1 cellular context compared by ENCODE assay signal in the genomic region with DNA sequence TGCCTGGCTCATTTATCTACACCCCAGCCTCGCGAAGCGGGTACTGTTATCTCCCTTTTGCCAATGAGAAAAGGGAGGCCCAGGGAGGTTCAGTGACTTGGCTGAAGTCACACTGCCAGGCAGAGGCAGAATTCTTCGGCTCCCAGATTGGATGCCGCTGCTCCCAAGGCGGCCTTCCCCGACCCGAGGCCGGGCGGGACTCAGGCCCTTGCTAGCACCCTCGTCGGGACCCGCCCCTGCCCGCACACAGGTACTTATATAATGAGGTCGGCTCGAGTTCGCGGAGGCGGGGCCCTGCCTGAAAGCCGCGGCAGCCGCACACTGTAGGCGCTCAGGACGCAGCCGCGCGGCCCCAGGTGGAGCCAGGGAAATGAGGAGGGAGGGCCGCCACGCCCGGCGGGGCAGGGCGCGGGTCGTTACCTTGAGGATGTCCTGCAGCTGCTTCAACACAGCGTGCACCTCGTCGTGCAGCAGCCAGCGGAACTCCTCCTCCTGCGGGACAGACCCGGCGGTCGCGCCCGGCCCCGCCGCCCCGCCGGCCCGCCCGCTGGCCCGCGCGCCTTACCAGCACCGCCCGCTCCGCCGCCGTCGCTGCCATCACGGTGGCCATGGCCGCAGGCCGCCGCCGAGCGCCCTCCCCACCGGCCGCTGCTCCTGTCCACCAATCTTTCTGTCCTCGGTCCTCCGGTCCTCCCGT.
A peak's percentile ranks its signal among the peaks of the same experiment; 100 is the strongest.
TF ChIP-seq lines count a peak whose summit lies in the region.

Gene ROGDI, minus strand, starts transcription at position 672 of the 697 bp plus-strand sequence. Its CDS starts 62 bp downstream, at position 610.

TF ChIP-seq in HepG2, 621 proteins besides CTCF, POLR2A, EP300 and RAD21 (continued from another document and continues in another):
- peak; percentile 49; the same call in 1 of the 2 replicates for TF ChIP-seq TFDP2 (CRISPR knock-in tag; IDR thresholded peaks at IDR 0.05)
- no peak for TF ChIP-seq AGO1 (IDR thresholded peaks at IDR 0.05; ENCODE audit: low read depth, low read length, poor library complexity, severe bottlenecking)
- TF ChIP-seq AGO2 (optimal IDR thresholded peaks at IDR 0.05; ENCODE audit: low read depth, low read length) = no peak
- TF ChIP-seq NR2C2 (CRISPR knock-in tag; IDR thresholded peaks at IDR 0.05; ENCODE audit: borderline replicate concordance) = no peak; the same call in 1 of the 2 replicates
- no peak for TF ChIP-seq ZNF326 (CRISPR knock-in tag; IDR thresholded peaks at IDR 0.05; ENCODE audit: borderline replicate concordance)
- peak; percentile 24; the same call in 1 of the 2 replicates for TF ChIP-seq NR2F6 (IDR thresholded peaks at IDR 0.05)
- TF ChIP-seq NR2F6 (CRISPR knock-in tag; IDR thresholded peaks at IDR 0.05) = peak; percentile 71
- no peak for TF ChIP-seq POLR2AphosphoS2 (IDR thresholded peaks at IDR 0.05; ENCODE audit: low read depth, low read length)
- TF ChIP-seq TOE1 (CRISPR knock-in tag; IDR thresholded peaks at IDR 0.05) = no peak
- no peak for TF ChIP-seq ZNF672 (CRISPR knock-in tag; IDR thresholded peaks at IDR 0.05)
- TF ChIP-seq ZNF639 (CRISPR knock-in tag; conservative IDR thresholded peaks at IDR 0.05) = no peak; the same call in 1 of the 2 replicates
- TF ChIP-seq, protein P1, sequence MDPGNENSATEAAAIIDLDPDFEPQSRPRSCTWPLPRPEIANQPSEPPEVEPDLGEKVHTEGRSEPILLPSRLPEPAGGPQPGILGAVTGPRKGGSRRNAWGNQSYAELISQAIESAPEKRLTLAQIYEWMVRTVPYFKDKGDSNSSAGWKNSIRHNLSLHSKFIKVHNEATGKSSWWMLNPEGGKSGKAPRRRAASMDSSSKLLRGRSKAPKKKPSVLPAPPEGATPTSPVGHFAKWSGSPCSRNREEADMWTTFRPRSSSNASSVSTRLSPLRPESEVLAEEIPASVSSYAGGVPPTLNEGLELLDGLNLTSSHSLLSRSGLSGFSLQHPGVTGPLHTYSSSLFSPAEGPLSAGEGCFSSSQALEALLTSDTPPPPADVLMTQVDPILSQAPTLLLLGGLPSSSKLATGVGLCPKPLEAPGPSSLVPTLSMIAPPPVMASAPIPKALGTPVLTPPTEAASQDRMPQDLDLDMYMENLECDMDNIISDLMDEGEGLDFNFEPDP (CRISPR knock-in tag; conservative IDR thresholded peaks at IDR 0.05) = no peak
- no peak for TF ChIP-seq TCF12 (IDR thresholded peaks at IDR 0.05)
- no peak for TF ChIP-seq TCF12 (CRISPR knock-in tag; IDR thresholded peaks at IDR 0.05)
- no peak for TF ChIP-seq GATA4 (IDR thresholded peaks at IDR 0.05; ENCODE audit: borderline replicate concordance, low read depth)
- no peak for TF ChIP-seq ZBTB20 (CRISPR knock-in tag; IDR thresholded peaks at IDR 0.05; ENCODE audit: borderline replicate concordance, low read depth)
- peak; percentile 40; the same call in 1 of the 2 replicates for TF ChIP-seq ZNF143 (CRISPR knock-in tag; IDR thresholded peaks at IDR 0.05)
- 0 out of 2 replicates have a peak, but pooled peaks have one; percentile 18 for TF ChIP-seq MAF1 (CRISPR knock-in tag; IDR thresholded peaks at IDR 0.05; ENCODE audit: borderline replicate concordance)
- TF ChIP-seq PCBP2 (optimal IDR thresholded peaks at IDR 0.05; ENCODE audit: low read depth, low read length, poor library complexity, severe bottlenecking) = no peak
- TF ChIP-seq, protein P2, sequence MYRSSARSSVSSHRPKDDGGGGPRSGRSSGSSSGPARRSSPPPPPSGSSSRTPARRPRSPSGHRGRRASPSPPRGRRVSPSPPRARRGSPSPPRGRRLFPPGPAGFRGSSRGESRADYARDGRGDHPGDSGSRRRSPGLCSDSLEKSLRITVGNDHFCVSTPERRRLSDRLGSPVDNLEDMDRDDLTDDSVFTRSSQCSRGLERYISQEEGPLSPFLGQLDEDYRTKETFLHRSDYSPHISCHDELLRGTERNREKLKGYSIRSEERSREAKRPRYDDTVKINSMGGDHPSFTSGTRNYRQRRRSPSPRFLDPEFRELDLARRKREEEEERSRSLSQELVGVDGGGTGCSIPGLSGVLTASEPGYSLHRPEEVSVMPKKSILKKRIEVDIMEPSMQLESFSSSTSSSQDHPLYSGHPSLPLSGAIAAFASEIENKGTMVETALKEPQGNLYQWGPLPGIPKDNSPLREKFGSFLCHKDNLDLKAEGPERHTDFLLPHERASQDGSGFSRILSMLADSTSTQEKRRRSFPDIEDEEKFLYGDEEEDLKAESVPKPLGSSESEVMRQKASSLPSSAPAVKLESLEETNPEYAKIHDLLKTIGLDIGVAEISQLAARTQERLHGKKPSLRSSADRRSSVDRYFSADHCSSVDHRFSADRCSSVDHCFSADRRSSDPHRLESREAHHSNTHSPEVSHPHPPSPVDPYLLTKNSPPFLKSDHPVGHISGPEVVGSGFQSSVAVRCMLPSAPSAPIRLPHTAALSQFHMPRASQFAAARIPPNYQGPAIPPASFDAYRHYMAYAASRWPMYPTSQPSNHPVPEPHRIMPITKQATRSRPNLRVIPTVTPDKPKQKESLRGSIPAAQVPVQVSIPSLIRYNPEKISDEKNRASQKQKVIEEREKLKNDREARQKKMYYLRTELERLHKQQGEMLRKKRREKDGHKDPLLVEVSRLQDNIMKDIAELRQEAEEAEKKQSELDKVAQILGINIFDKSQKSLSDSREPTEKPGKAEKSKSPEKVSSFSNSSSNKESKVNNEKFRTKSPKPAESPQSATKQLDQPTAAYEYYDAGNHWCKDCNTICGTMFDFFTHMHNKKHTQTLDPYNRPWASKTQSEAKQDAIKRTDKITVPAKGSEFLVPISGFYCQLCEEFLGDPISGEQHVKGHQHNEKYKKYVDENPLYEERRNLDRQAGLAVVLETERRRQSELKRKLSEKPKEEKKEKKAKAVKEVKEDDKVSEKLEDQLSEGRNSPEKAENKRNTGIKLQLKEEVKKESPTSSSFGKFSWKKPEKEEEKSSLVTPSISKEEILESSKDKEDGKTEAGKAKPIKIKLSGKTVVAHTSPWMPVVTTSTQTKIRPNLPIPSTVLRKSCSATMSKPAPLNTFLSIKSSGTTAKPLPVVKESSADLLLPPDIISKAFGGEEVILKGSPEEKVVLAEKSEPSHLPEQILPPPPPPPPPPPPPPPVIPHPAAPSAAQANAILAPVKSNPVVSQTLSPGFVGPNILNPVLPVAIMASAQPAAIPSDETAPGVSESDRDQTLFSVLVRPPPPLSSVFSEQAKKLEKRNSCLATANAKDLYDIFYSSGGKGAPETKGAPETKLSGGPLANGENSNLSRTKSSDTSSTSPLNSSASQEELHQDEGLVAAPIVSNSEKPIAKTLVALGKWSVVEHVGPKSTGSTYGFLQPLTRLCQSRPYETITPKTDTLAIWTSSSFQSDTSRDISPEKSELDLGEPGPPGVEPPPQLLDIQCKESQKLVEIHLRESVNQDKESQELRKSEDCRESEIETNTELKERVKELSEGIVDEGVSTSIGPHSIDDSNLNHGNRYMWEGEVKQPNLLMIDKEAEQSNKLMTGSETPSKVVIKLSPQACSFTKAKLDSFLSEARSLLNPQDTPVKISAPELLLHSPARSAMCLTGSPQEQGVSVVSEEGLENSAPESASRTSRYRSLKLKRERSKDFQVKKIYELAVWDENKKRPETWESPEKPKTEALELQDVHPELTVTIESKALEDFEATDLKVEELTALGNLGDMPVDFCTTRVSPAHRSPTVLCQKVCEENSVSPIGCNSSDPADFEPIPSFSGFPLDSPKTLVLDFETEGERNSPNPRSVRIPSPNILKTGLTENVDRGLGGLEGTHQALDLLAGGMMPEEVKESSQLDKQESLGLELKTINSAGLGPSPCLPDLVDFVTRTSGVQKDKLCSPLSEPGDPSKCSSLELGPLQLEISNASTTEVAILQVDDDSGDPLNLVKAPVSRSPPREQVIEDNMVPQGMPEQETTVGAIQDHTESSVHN (CRISPR knock-in tag; IDR thresholded peaks at IDR 0.05) = no peak
- TF ChIP-seq ZNF253 (CRISPR knock-in tag; IDR thresholded peaks at IDR 0.05; ENCODE audit: borderline replicate concordance) = no peak
- TF ChIP-seq ZBTB37 (CRISPR knock-in tag; IDR thresholded peaks at IDR 0.05) = no peak
- TF ChIP-seq GMEB1 (CRISPR knock-in tag; IDR thresholded peaks at IDR 0.05; ENCODE audit: borderline replicate concordance) = no peak
- no peak for TF ChIP-seq KDM4B (CRISPR knock-in tag; IDR thresholded peaks at IDR 0.05)
- TF ChIP-seq, protein P3, sequence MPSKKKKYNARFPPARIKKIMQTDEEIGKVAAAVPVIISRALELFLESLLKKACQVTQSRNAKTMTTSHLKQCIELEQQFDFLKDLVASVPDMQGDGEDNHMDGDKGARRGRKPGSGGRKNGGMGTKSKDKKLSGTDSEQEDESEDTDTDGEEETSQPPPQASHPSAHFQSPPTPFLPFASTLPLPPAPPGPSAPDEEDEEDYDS (CRISPR knock-in tag; IDR thresholded peaks at IDR 0.05) = peak; percentile 78
- TF ChIP-seq ZNF574 (CRISPR knock-in tag; IDR thresholded peaks at IDR 0.05) = no peak
- 0 out of 2 replicates have a peak, but pooled peaks have one; percentile 53 for TF ChIP-seq KLF12 (CRISPR knock-in tag; IDR thresholded peaks at IDR 0.05; ENCODE audit: borderline replicate concordance)
- peak; percentile 47; the same call in 1 of the 2 replicates for TF ChIP-seq ZNF772 (CRISPR knock-in tag; IDR thresholded peaks at IDR 0.05)
- TF ChIP-seq MBD4 (IDR thresholded peaks at IDR 0.05; ENCODE audit: borderline replicate concordance, low read length) = no peak
- TF ChIP-seq RELA (CRISPR knock-in tag; IDR thresholded peaks at IDR 0.05) = 0 out of 2 replicates have a peak, but pooled peaks have one; percentile 35
- no peak; the same call in 1 of the 2 replicates for TF ChIP-seq ETS1 (CRISPR knock-in tag; IDR thresholded peaks at IDR 0.05)
- TF ChIP-seq BORCS8-MEF2B (CRISPR knock-in tag; IDR thresholded peaks at IDR 0.05) = no peak
